1 cellular context compared by ENCODE assay signal in the genomic region with DNA sequence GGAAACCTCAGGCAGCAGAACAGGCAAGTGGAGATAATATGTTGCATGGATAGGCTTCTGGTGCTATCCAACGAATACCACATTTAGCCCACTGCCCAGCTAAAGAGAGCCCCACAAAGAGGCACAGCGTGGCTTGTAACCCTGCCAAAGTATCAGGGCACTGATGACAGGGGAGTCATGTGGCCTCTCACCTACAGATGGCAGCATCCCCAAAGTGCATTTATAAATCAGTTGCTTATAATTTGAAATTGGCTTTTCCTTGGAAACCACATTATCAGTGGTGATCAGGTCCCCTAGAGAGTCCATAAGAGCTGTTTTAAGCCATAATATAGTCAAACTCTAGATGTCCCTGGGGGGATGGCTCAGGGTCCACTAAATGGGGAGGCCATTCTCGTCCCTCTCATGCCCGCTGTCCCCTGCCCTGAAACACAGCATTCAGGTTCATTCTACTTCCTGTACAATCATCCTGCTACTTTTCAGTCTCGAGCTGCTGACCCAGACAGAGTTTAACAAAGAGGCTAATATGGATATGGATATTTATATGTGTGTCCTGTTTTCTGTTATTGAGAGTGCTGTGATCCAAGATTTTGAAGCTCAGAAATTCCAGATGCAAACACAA.
TF ChIP-seq lines count a peak whose summit lies in the region.

No MANE protein-coding gene starts in this region.

TF ChIP-seq in GM23338, 12 proteins besides CTCF, POLR2A, EP300 and RAD21:
- no peak for TF ChIP-seq NANOG (IDR thresholded peaks at IDR 0.05; ENCODE audit: borderline replicate concordance)
- no peak for TF ChIP-seq ZNF331 (CRISPR knock-in tag; IDR thresholded peaks at IDR 0.05; ENCODE audit: low read depth)
- TF ChIP-seq STAT1 (IDR thresholded peaks at IDR 0.05; ENCODE audit: unreplicated experiment), result no peak
- no peak for TF ChIP-seq ZNF114 (CRISPR knock-in tag; IDR thresholded peaks at IDR 0.05)
- no peak for TF ChIP-seq REST (IDR thresholded peaks at IDR 0.05; ENCODE audit: unreplicated experiment)
- TF ChIP-seq CREB1 (CRISPR knock-in tag; IDR thresholded peaks at IDR 0.05; ENCODE audit: low read depth), result no peak
